Comparison of ENCODE assay signal across 8 cellular contexts in genomic region chr2:32278476-32278853, GRCh38. TPM values are rescaled to one million over a fixed set of nuclear protein-coding genes. Genes with fewer than 3 reads are reported as not detected.
DNase-seq lines count a peak whose midpoint lies in the region; ATAC-seq and TF ChIP-seq lines count a peak whose summit lies in the region.

No MANE protein-coding gene starts in this region.

- H3K36me3 ChIP-seq in sigmoid colon: peaks cover 0 to 23% (median 0%) of the 10 kb centered on the region in 4 donors

- no peak for TF ChIP-seq EP300 in sigmoid colon (IDR thresholded peaks at IDR 0.05)

- 4 to 12% methylated on average over 6 of the region's 6 CpGs for WGBS in sigmoid colon, 2 donors

- TF ChIP-seq CTCF in GM12865 (IDR thresholded peaks at IDR 0.05; ENCODE audit: insufficient read depth, low read depth, low read length, missing control alignments) (no peak), fibroblast of the aortic adventitia (IDR thresholded peaks at IDR 0.05; ENCODE audit: insufficient read depth, low read length) (no peak), sigmoid colon (IDR thresholded peaks at IDR 0.05) (no peak), GM13977 (IDR thresholded peaks at IDR 0.05; ENCODE audit: extremely low read depth, insufficient read depth, missing control alignments) (no peak)

- H3K27me3 ChIP-seq in sigmoid colon: no peaks in the 10 kb centered on the region

- DNase-seq in GM12865 (ENCODE audit: low read depth) (no peak), fibroblast of the aortic adventitia (ENCODE audit: low read depth) (no peak), sigmoid colon (no peak), G401 (ENCODE audit: low spot score) (no peak), posterior cingulate gyrus (no peak), GM13977 (ENCODE audit: low spot score) (no peak), nucleus accumbens (lab: John Stamatoyannopoulos, UW) (no peak)

- no peaks in the 10 kb centered on the region for H3K9me3 ChIP-seq in sigmoid colon

- in situ Hi-C loops in G401 (cut with HindIII; ENCODE audit: low sequenced_read_pairs) (no loop called here), GM13977 (cut with MboI; ENCODE audit: low pct_unique_long_range_greater_than_20kb, low sequenced_read_pairs, unreplicated experiment) (no loop called here)

- TF ChIP-seq POLR2A in sigmoid colon (IDR thresholded peaks at IDR 0.05): no peak

- intact Hi-C loops in sigmoid colon (cut with DNase I) (loop anchor here (1.0 kb wide), 2 partner anchors 79 to 113 kb away; partner anchors contain the start of genes BIRC6 and SLC30A6), posterior cingulate gyrus (cut with DNase I) (loop anchor here (5.0 kb wide), 1 partner anchor 79 kb away; the partner anchor contains the start of gene BIRC6)

- peak overlapping the region; percentile 80 to 87 (median 84) for H3K27ac ChIP-seq in sigmoid colon

- peak overlapping the region; percentile 90 for H3K4me3 ChIP-seq in GM12865 (ENCODE audit: low read depth, low read length)
- peak overlapping the region; percentile 97 for H3K4me3 ChIP-seq in fibroblast of the aortic adventitia (ENCODE audit: low read depth, low read length)
- H3K4me3 ChIP-seq in sigmoid colon: peak overlapping the region; percentile 73 to 93 (median 86)

- peaks cover 0 to 38% (median 23%) of the 10 kb centered on the region in 4 donors for H3K4me1 ChIP-seq in sigmoid colon

- no peak for ATAC-seq in SK-N-SH treated with all-trans-retinoic acid at 6 μM for 48 hours

TF ChIP-seq in SK-N-SH treated with all-trans-retinoic acid at 6 μM for 48 hours, 23 proteins besides CTCF, POLR2A, EP300 and RAD21:
- TF ChIP-seq PATZ1 (CRISPR knock-in tag; IDR thresholded peaks at IDR 0.05; ENCODE audit: borderline replicate concordance) (0 out of 2 replicates have a peak, but pooled peaks have one; percentile 65), ISL1 (CRISPR knock-in tag; IDR thresholded peaks at IDR 0.05) (no peak)

RNA-seq across cellular contexts. Expression of gene YIPF4, which starts 0.8 kb away (rescaled TPM):
- total RNA-seq in fibroblast of the aortic adventitia (ENCODE audit: low replicate concordance): 27.1 and 56.1 TPM in 2 replicates
- total RNA-seq in sigmoid colon: 10 to 100 TPM; 14.1 to 26.4 (median 23.2) TPM
- 10 to 100 TPM; 10.2 to 16.1 (median 13.9) TPM for polyA plus RNA-seq in sigmoid colon
- total RNA-seq in G401 (2014; rRNA removed; shearing (Covaris generic)): 5.8 and 16.1 TPM in 2 replicates

RNA-seq across cellular contexts. Expression of gene NLRC4, which starts 13.8 kb away (rescaled TPM):
- total RNA-seq in fibroblast of the aortic adventitia (ENCODE audit: low replicate concordance): not detected in 2 replicates
- 1 to 10 TPM; 1.1 to 1.8 (median 1.7) TPM for total RNA-seq in sigmoid colon
- polyA plus RNA-seq in sigmoid colon: 1 to 10 TPM in 1 of 3 donors, under 1 TPM in 2; 0.60 to 2.3 (median 0.90) TPM
- total RNA-seq in G401 (2014; rRNA removed; shearing (Covaris generic)): not detected in 2 replicates
